Comparison of ENCODE assay signal across 1 cellular context in genomic region chr10:109898666-109899577, GRCh38.
TF ChIP-seq lines count a peak whose summit lies in the region.

No MANE protein-coding gene starts in this region.

TF ChIP-seq in K562, 482 proteins besides CTCF, POLR2A, EP300 and RAD21 (continued from another document):
- TF ChIP-seq CHD7 (IDR thresholded peaks at IDR 0.05; ENCODE audit: low read depth, low read length) (no peak), ZBTB7A (IDR thresholded peaks at IDR 0.05; ENCODE audit: borderline replicate concordance, control insufficient read depth, low read depth, low read length) (no peak), ZHX1 (conservative IDR thresholded peaks at IDR 0.05; ENCODE audit: low read length) (no peak), HES1 (IDR thresholded peaks at IDR 0.05; ENCODE audit: low read depth) (no peak), PYGO2 (tag; IDR thresholded peaks at IDR 0.05) (no peak), LEF1 (IDR thresholded peaks at IDR 0.05) (no peak), MTA2 (IDR thresholded peaks at IDR 0.05; ENCODE audit: low read depth) (peak; percentile 17; the same call in 1 of the 2 replicates), NCOA1 (IDR thresholded peaks at IDR 0.05; ENCODE audit: low read depth) (no peak), SRSF9 (IDR thresholded peaks at IDR 0.05; ENCODE audit: borderline replicate concordance, low read depth, low read length) (no peak), NFE2L1 (tag; IDR thresholded peaks at IDR 0.05; ENCODE audit: borderline replicate concordance, low read depth) (no peak), CCNT2 (IDR thresholded peaks at IDR 0.05; ENCODE audit: borderline replicate concordance, extremely low read depth, insufficient read length, low read depth, low read length) (peak; percentile 36), GATAD2B (IDR thresholded peaks at IDR 0.05; ENCODE audit: borderline replicate concordance) (no peak), ZNF121 (CRISPR knock-in tag; conservative IDR thresholded peaks at IDR 0.05) (no peak), HBP1 (CRISPR knock-in tag; IDR thresholded peaks at IDR 0.05) (no peak), MEF2A (IDR thresholded peaks at IDR 0.05; ENCODE audit: control insufficient read depth, low read depth, low read length) (no peak), ZNF583 (CRISPR knock-in tag; IDR thresholded peaks at IDR 0.05) (no peak), TBL1XR1 (IDR thresholded peaks at IDR 0.05; ENCODE audit: low read length in 2 of 2) (no peak), GTF2F1 (IDR thresholded peaks at IDR 0.05; ENCODE audit: low read depth, low read length) (no peak), ZBED1 (IDR thresholded peaks at IDR 0.05) (no peak), KDM1A (IDR thresholded peaks at IDR 0.05) (peak; percentile 33 to 42; a peak in 1 of 4 replicates), CCAR2 (IDR thresholded peaks at IDR 0.05; ENCODE audit: low read depth, low read length) (no peak), NEUROD1 (IDR thresholded peaks at IDR 0.05; ENCODE audit: borderline replicate concordance, low read depth, low read length, partially characterized antibody) (no peak), ETV6 (IDR thresholded peaks at IDR 0.05; ENCODE audit: borderline replicate concordance in 1 of 2, low read depth in 2 of 2, low read length in 1 of 2) (no peak), ETV6 (CRISPR knock-in tag; IDR thresholded peaks at IDR 0.05; ENCODE audit: borderline replicate concordance) (no peak), BRF2 (IDR thresholded peaks at IDR 0.05; ENCODE audit: borderline replicate concordance, insufficient read depth, insufficient read length) (no peak), BRD4 (IDR thresholded peaks at IDR 0.05) (no peak), FOXM1 (IDR thresholded peaks at IDR 0.05; ENCODE audit: low read depth) (no peak), FOXM1 (CRISPR knock-in tag; IDR thresholded peaks at IDR 0.05; ENCODE audit: low read depth) (no peak), JUNB (CRISPR knock-in tag; conservative IDR thresholded peaks at IDR 0.05) (no peak), BCLAF1 (IDR thresholded peaks at IDR 0.05; ENCODE audit: borderline replicate concordance in 1 of 2, control insufficient read depth in 1 of 2, low read depth in 2 of 2, low read length in 1 of 2) (no peak), FOXK2 (conservative IDR thresholded peaks at IDR 0.05 in 1 of 2, IDR thresholded peaks at IDR 0.05 in 1 of 2; ENCODE audit: low read depth in 2 of 2) (peak in 1 of 2 experiments; percentile 43; a peak in 1 of 4 replicates), ZNF282 (CRISPR knock-in tag; IDR thresholded peaks at IDR 0.05) (no peak), ZNF212 (CRISPR knock-in tag; IDR thresholded peaks at IDR 0.05) (no peak), POLR2AphosphoS5 (IDR thresholded peaks at IDR 0.05; ENCODE audit: control insufficient read depth, insufficient read depth, low read depth, low read length) (no peak), SRF (CRISPR knock-in tag; IDR thresholded peaks at IDR 0.05) (no peak), PCBP1 (IDR thresholded peaks at IDR 0.05; ENCODE audit: low read depth, low read length, poor library complexity, severe bottlenecking) (no peak), CREB1 (IDR thresholded peaks at IDR 0.05) (no peak), CREB1 (CRISPR knock-in tag; IDR thresholded peaks at IDR 0.05) (no peak), ZNF408 (CRISPR knock-in tag; IDR thresholded peaks at IDR 0.05; ENCODE audit: low read depth) (no peak)
